20 cellular contexts compared by ENCODE assay signal in the genomic region with DNA sequence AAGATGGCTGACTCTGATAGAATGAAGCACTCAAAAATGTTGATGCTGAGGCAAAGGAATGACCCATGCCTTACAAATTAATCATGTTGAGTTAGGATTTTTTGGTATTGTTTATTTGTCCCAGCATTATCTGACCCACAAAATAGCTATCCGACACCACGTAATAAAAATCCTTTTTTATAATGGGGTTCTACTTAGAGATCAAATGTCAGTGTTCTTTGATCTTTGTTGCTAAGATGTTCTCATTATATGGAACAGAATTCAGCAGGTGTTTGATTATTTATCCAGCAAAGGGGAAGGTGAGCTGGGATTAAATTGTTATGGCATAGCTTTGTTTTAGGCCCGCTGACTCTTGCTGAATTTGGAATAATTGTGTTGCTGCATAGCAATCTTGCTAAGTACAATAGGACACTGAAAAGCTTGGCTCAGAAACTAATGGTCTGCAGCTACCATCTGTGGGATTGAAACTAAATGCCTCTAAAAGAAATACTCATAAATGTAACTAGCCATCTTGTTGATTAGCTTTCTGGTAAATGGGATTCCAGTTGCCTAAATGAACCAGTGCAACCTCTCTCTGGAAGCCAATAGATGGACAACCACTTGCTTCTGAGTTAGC.
"Had no signal": no experiment of that assay in that cellular context is flagged by ENCODE, and none has a peak within 500 bp of the region (broad histone marks: within the 10 kb centered on the region; RNA-seq: fewer than 3 reads in every experiment).

No MANE protein-coding gene starts in this region.

- H3K4me3 ChIP-seq: esophagus muscularis mucosa, gastrocnemius medialis, mucosa of descending colon, ovary, smooth muscle cell, testis, tibial nerve, upper lobe of right lung, vagina had no signal

- ATAC-seq: gastrocnemius medialis; left lobe of liver; mucosa of descending colon; natural killer cell; right cardiac atrium; stimulated activated naive CD8-positive, alpha-beta T cell treated with anti-CD3 and anti-CD28 coated beads, Interleukin-15, Interleukin-2, amounts not matched to agents 100 U/mL and 50 U/mL, for 24 hours; upper lobe of right lung had no signal

- H3K36me3 ChIP-seq: esophagus muscularis mucosa, gastrocnemius medialis, ovary, tibial nerve, upper lobe of right lung, vagina had no signal

- H3K4me1 ChIP-seq: esophagus muscularis mucosa, gastrocnemius medialis, testis, tibial nerve, upper lobe of right lung, vagina had no signal

- H3K27me3 ChIP-seq: esophagus muscularis mucosa, gastrocnemius medialis, ovary, testis, tibial nerve, upper lobe of right lung, vagina had no signal

- DNase-seq: cortex of kidney; effector memory CD4-positive, alpha-beta T cell; gastrocnemius medialis; glutamatergic neuron; islet precursor cell; mammary epithelial cell; mucosa of descending colon; natural killer cell; nucleus accumbens; ovary; right cardiac atrium; stimulated activated CD4-positive, alpha-beta T cell treated with anti-CD3 and anti-CD28 coated beads, Interleukin-2, amount 100 ng/mL, for 48 hours; stimulated activated naive CD8-positive, alpha-beta T cell treated with anti-CD3 and anti-CD28 coated beads, Interleukin-15, Interleukin-2, amounts not matched to agents 100 U/mL and 50 U/mL, for 24 hours; testis; upper lobe of right lung had no signal

- H3K9me3 ChIP-seq: gastrocnemius medialis, mucosa of descending colon, ovary, testis, upper lobe of right lung, vagina had no signal
